Comparison of ENCODE assay signal across 18 cellular contexts in the genomic region with DNA sequence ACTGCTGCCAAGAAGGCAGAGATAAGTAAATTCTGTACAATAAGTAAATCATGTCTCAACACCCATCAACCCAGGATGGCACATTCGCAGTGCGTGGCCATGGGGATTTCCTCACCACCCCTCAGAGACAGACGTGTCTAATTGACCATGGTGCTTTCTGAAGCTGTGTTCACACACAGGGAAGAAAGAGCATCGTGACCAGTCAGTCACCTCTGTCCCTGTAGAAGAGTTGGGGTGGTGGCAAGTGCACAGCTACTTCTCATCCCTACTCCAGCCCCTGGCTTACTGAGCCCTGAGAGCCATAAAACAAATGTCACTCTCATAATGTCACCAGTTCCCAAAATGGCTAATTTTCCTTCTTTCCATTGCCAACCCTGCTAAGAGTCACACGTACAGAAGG. TPM values are rescaled to one million over a fixed set of nuclear protein-coding genes. Genes with fewer than 3 reads are reported as not detected.
DNase-seq lines count a peak whose midpoint lies in the region; ATAC-seq, FAIRE-seq and TF ChIP-seq lines count a peak whose summit lies in the region.
"Had no signal": no experiment of that assay in that cellular context is flagged by ENCODE, and none has a peak within 500 bp of the region (broad histone marks: within the 10 kb centered on the region; RNA-seq: fewer than 3 reads in every experiment).

No MANE protein-coding gene starts in this region.

- no peak overlapping the region for H3K4me3 Mint-ChIP-seq in chondrocyte (ENCODE audit: unreplicated experiment)
- no peak overlapping the region for H3K4me3 Mint-ChIP-seq in neural crest cell
- H3K4me3 Mint-ChIP-seq in T-cell = no peak overlapping the region
- H3K4me3 Mint-ChIP-seq: activated CD4-positive, alpha-beta memory T cell treated with anti-CD3 and anti-CD28 coated beads for 36 hours; activated naive CD4-positive, alpha-beta T cell treated with anti-CD3 and anti-CD28 coated beads for 36 hours; T-helper 1 cell treated with Interleukin-12 subunit alpha and Interleukin-12 subunit beta and Interleukin-4 antibody, amounts not matched to agents 30 μg/mL and 1 μg/mL, for 36 hours had no signal

- ATAC-seq in Right ventricle myocardium superior (ENCODE audit: poor library complexity) = peak; percentile 7
- ATAC-seq in T-cell (replicated peaks in 1 of 4) = no peak

- no peak for TF ChIP-seq CTCF in chondrocyte (IDR thresholded peaks at IDR 0.05)
- TF ChIP-seq CTCF in neural crest cell (conservative IDR thresholded peaks at IDR 0.05) = no peak

- H3K36me3 Mint-ChIP-seq in chondrocyte (ENCODE audit: low read depth) (no peaks in the 10 kb centered on the region), neural crest cell (ENCODE audit: low read depth) (no peaks in the 10 kb centered on the region), T-cell (no peaks in the 10 kb centered on the region)
- H3K36me3 Mint-ChIP-seq: activated CD4-positive, alpha-beta memory T cell treated with anti-CD3 and anti-CD28 coated beads for 36 hours had no signal

- POLR2A ChIA-PET in T-cell (lab: Charles Lee) = interaction anchor here in 1 of 2 donors (0.8 kb wide), 1 partner anchor 20 kb away, joined by 3 read pairs; no protein-coding TSS in a partner anchor

- H3K27ac Mint-ChIP-seq in chondrocyte (ENCODE audit: unreplicated experiment) (peak overlapping the region; percentile 89), neural crest cell (ENCODE audit: unreplicated experiment) (peak overlapping the region; percentile 78), T-cell (no peak overlapping the region)
- H3K27ac Mint-ChIP-seq: activated CD4-positive, alpha-beta memory T cell treated with anti-CD3 and anti-CD28 coated beads for 36 hours; activated naive CD4-positive, alpha-beta T cell treated with anti-CD3 and anti-CD28 coated beads for 36 hours; T-helper 1 cell treated with Interleukin-12 subunit alpha and Interleukin-12 subunit beta and Interleukin-4 antibody, amounts not matched to agents 30 μg/mL and 1 μg/mL, for 36 hours had no signal

- DNase-seq in Right ventricle myocardium superior (no peak), cardiac septum (ENCODE audit: low spot score) (no peak), chondrocyte (ENCODE audit: low spot score) (no peak), neural crest cell (ENCODE audit: low read depth, low spot score) (no peak), urothelium cell line (ENCODE audit: low spot score) (no peak), T-cell (no peak), NK-92 (lab: John Stamatoyannopoulos, UW; ENCODE audit: unreplicated experiment) (no peak), NCI-H1694 (lab: John Stamatoyannopoulos, UW) (no peak)
- DNase-seq: activated CD4-positive, alpha-beta memory T cell treated with anti-CD3 and anti-CD28 coated beads for 36 hours; activated naive CD4-positive, alpha-beta T cell treated with anti-CD3 and anti-CD28 coated beads for 36 hours; DMS153; ovary; stimulated activated CD4-positive, alpha-beta T cell treated with anti-CD3 and anti-CD28 coated beads, Interleukin-2, amount 100 ng/mL, for 48 hours; substantia nigra had no signal

- H3K9me3 Mint-ChIP-seq in chondrocyte (ENCODE audit: low read depth) (peaks cover 11% of the 10 kb centered on the region), neural crest cell (peaks cover 7% of the 10 kb centered on the region), T-cell (no peaks in the 10 kb centered on the region)
- H3K9me3 Mint-ChIP-seq: activated naive CD4-positive, alpha-beta T cell treated with anti-CD3 and anti-CD28 coated beads for 36 hours had no signal

- intact Hi-C loops in Right ventricle myocardium superior (cut with DNase I) (no loop called here), cardiac septum (cut with DNase I) (no loop called here)

- H3K27me3 Mint-ChIP-seq in chondrocyte (ENCODE audit: low read depth) (no peaks in the 10 kb centered on the region), neural crest cell (ENCODE audit: low read depth) (peaks cover 11% of the 10 kb centered on the region), T-cell (no peaks in the 10 kb centered on the region)
- H3K27me3 Mint-ChIP-seq: activated CD4-positive, alpha-beta memory T cell treated with anti-CD3 and anti-CD28 coated beads for 36 hours had no signal

- peak; percentile 46 for FAIRE-seq in urothelium cell line (lab: Jason Lieb, UNC)
- FAIRE-seq: A549, colon had no signal

- CTCF ChIA-PET in T-cell (lab: Charles Lee) = no interaction called here

- H3K4me1 Mint-ChIP-seq in chondrocyte (ENCODE audit: low read depth) = peaks cover 81% of the 10 kb centered on the region
- H3K4me1 Mint-ChIP-seq in neural crest cell = no peaks in the 10 kb centered on the region
- peaks cover 12 to 17% (median 12%) of the 10 kb centered on the region in 3 donors for H3K4me1 Mint-ChIP-seq in T-cell

RNA-seq across cellular contexts. Expression of a gene that starts 31.3 kb away (rescaled TPM):
- total RNA-seq in Right ventricle myocardium superior (80.9 TPM), cardiac septum (15.7 TPM), chondrocyte (3.7 to 6.1 TPM (median 5.6 TPM) in 3 replicates), neural crest cell (not detected in 2 replicates), T-cell (1 to 10 TPM in 1 of 5 donors, under 1 TPM in 2, not detected in 2; 0.55 to 1.4 (median 0.72) TPM)
- total RNA-seq: activated CD4-positive, alpha-beta memory T cell treated with anti-CD3 and anti-CD28 coated beads for 36 hours; activated naive CD4-positive, alpha-beta T cell treated with anti-CD3 and anti-CD28 coated beads for 36 hours had no signal

RNA-seq across cellular contexts. Expression of a gene that starts 41.8 kb away (rescaled TPM):
- total RNA-seq in Right ventricle myocardium superior (64.9 TPM), cardiac septum (89.5 TPM), chondrocyte (250 to 264 TPM (median 264 TPM) in 3 replicates), neural crest cell (4.5 and 4.9 TPM in 2 replicates), T-cell (1 to 10 TPM; 1.5 to 2.9 (median 2.5) TPM)
- total RNA-seq: HT-29 had no signal

Comparison
In these comparisons a context has a peak if more than half of its experiments do, and no peak if none do; other contexts are left out.
1. H3K27ac Mint-ChIP-seq: peak in chondrocyte (single experiment) and neural crest cell (single experiment); none in T-cell (0 of 2).
2. RNA of a gene that starts 41.8 kb away (total RNA-seq): 250 to 264 TPM in chondrocyte, 89.5 TPM in cardiac septum (single experiment) and 64.9 TPM in Right ventricle myocardium superior (single experiment); 4.5 to 4.9 TPM in neural crest cell and 1.5 to 2.9 TPM in T-cell; every median in the first group is over 10 times any median in the second.